8 cellular contexts compared by ENCODE assay signal in genomic region chr5:168728812-168729211, GRCh38.
"Had no signal": no experiment of that assay in that cellular context is flagged by ENCODE, and none has a peak within 500 bp of the region (broad histone marks: within the 10 kb centered on the region; RNA-seq: fewer than 3 reads in every experiment).

No MANE protein-coding gene starts in this region.

- DNase-seq: GDM1, GF-D8 had no signal

- FAIRE-seq: G401.6, GM12878, GM12891, GM12892, GM18507, GM19239 had no signal

- H3K4me3 ChIP-seq: GM12878 had no signal

- ATAC-seq: GM12878 had no signal
